20 cellular contexts compared by ENCODE assay signal in the genomic region with DNA sequence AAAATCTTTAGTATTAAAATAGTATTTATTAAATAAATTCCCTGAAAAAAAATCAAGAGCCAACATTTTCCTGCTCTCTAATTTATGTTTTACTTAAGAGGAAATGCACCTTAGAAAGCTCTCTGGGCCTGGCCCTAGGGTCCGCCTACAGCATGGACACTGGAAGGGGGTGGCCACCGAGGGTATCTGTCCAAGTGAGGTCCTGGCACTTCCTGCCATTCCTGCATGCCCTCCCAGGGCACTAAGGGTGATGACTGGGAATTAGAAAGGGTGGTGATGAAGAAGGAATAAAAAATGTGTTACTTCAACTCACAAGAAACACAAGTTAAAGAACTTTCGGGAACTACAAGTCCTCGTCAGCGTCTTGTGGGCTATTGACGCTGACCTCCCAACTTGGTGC.
A peak's percentile ranks its signal among the peaks of the same experiment; 100 is the strongest.
DNase-seq lines count a peak whose midpoint lies in the region; ATAC-seq, FAIRE-seq and TF ChIP-seq lines count a peak whose summit lies in the region.
"Had no signal": no experiment of that assay in that cellular context is flagged by ENCODE, and none has a peak within 500 bp of the region (broad histone marks: within the 10 kb centered on the region; RNA-seq: fewer than 3 reads in every experiment).

No MANE protein-coding gene starts in this region.

- intact Hi-C loops in breast epithelium (cut with DNase I; ENCODE audit: low total_unique reads), result no loop called here
- intact Hi-C loops in MCF 10A (cut with micrococcal nuclease), result no loop called here
- intact Hi-C loops in endothelial cell of umbilical vein (cut with micrococcal nuclease), result no loop called here
- intact Hi-C loops in pancreas (cut with DNase I), result no loop called here

- no peaks in the 10 kb centered on the region for H4K20me1 ChIP-seq in endothelial cell of umbilical vein (replicated peaks; ENCODE audit: control insufficient read depth, extremely low read depth, insufficient read depth, low read length)

- H3K36me3 ChIP-seq in breast epithelium (no peaks in the 10 kb centered on the region), endothelial cell of umbilical vein (ENCODE audit: control insufficient read depth in 2 of 2, extremely low read depth in 1 of 2, insufficient read depth in 2 of 2, low read length in 2 of 2) (no peaks in the 10 kb centered on the region), pancreas (no peaks in the 10 kb centered on the region), tibial nerve (no peaks in the 10 kb centered on the region)

- no peak for TF ChIP-seq EP300 in tibial nerve (IDR thresholded peaks at IDR 0.05)

- POLR2A ChIA-PET in MCF 10A (lab: Yijun Ruan, JAX) (no interaction called here), endothelial cell of umbilical vein (lab: Charles Lee) (no interaction called here)

- H3K27ac ChIP-seq in breast epithelium (peak overlapping the region; percentile 85 to 91), endothelial cell of umbilical vein (ENCODE audit: insufficient read depth, low read depth, low read length) (peak overlapping the region; percentile 10), pancreas (peak overlapping the region in 3 of 4 donors; percentile 18 to 74 (median 61)), tibial nerve (peak overlapping the region in 3 of 4 donors; percentile 15 to 26 (median 20))
- H3K27ac ChIP-seq: 22Rv1 had no signal

- H3K4me3 ChIP-seq in breast epithelium (no peak overlapping the region), endothelial cell of umbilical vein (replicated peaks in 1 of 3; ENCODE audit: insufficient read depth in 1 of 3, low read depth in 1 of 3, low read length in 3 of 3) (no peak overlapping the region), pancreas (no peak overlapping the region), tibial nerve (no peak overlapping the region)

- FAIRE-seq in endothelial cell of umbilical vein (lab: Jason Lieb, UNC) (no peak), pancreas (lab: Jason Lieb, UNC) (no peak), D721Med (lab: Jason Lieb, UNC) (no peak), HTR-8/SVneo (lab: Jason Lieb, UNC) (no peak)
- FAIRE-seq: TTC549 had no signal

- peak overlapping the region; percentile 2 for H3K4me2 ChIP-seq in endothelial cell of umbilical vein (ENCODE audit: insufficient read depth, low read length)

- H3K4me1 Mint-ChIP-seq in MCF 10A (ENCODE audit: insufficient read depth, unreplicated experiment), result no peaks in the 10 kb centered on the region
- H3K4me1 Mint-ChIP-seq: activated CD4-positive, alpha-beta T cell treated with anti-CD3 and anti-CD28 coated beads for 36 hours; activated naive CD4-positive, alpha-beta T cell treated with anti-CD3 and anti-CD28 coated beads, Interleukin-2, amount 10 ng/mL, durations not matched to agents 7 days and 5 days; B cell had no signal

- peaks cover 6% of the 10 kb centered on the region for H3K36me3 Mint-ChIP-seq in MCF 10A (ENCODE audit: insufficient read depth, unreplicated experiment)
- H3K36me3 Mint-ChIP-seq: activated naive CD4-positive, alpha-beta T cell treated with anti-CD3 and anti-CD28 coated beads, Interleukin-2, amount 10 ng/mL, durations not matched to agents 7 days and 5 days had no signal

- ATAC-seq in pancreas, result peak in 1 of 4 donors; percentile 31
- no peak for ATAC-seq in HG03039 (IDR thresholded peaks at IDR 0.05; ENCODE audit: unreplicated experiment)
- ATAC-seq: activated CD4-positive, alpha-beta T cell treated with anti-CD3 and anti-CD28 coated beads for 36 hours; effector memory CD8-positive, alpha-beta T cell; HCT116 had no signal

- no peak overlapping the region for H3K9ac ChIP-seq in endothelial cell of umbilical vein (replicated peaks; ENCODE audit: extremely low read depth, insufficient read depth, low read length)

- TF ChIP-seq POLR2A in breast epithelium (IDR thresholded peaks at IDR 0.05) (no peak), endothelial cell of umbilical vein (IDR thresholded peaks at IDR 0.05; ENCODE audit: low read depth, low read length) (no peak), tibial nerve (IDR thresholded peaks at IDR 0.05) (no peak)

- no peaks in the 10 kb centered on the region for H3K9me3 Mint-ChIP-seq in MCF 10A (ENCODE audit: unreplicated experiment)
- H3K9me3 Mint-ChIP-seq: activated naive CD4-positive, alpha-beta T cell treated with anti-CD3 and anti-CD28 coated beads, Interleukin-2, amount 10 ng/mL, durations not matched to agents 7 days and 5 days; effector memory CD8-positive, alpha-beta T cell had no signal

- DNase-seq in breast epithelium (ENCODE audit: low spot score in 2 of 2) (no peak), MCF 10A (ENCODE audit: unreplicated experiment) (no peak), endothelial cell of umbilical vein (ENCODE audit: low read depth, low spot score) (no peak), pancreas (no peak), tibial nerve (ENCODE audit: low spot score in 2 of 2) (no peak), D721Med (ENCODE audit: insufficient read length, low spot score) (no peak), HTR-8/SVneo (ENCODE audit: insufficient read length, low spot score) (no peak)
- DNase-seq: activated CD4-positive, alpha-beta T cell treated with anti-CD3 and anti-CD28 coated beads for 36 hours; activated naive CD4-positive, alpha-beta T cell treated with anti-CD3 and anti-CD28 coated beads, Interleukin-2, amount 10 ng/mL, durations not matched to agents 7 days and 5 days; activated T-cell treated with anti-CD3 and anti-CD28 coated beads, Interleukin-2, amount 50 U/mL, for 48 hours; anterior cingulate cortex; cerebellar nuclear complex; effector memory CD8-positive, alpha-beta T cell; NCI-H146; NCI-H748 treated with DMSO at 0.1 percent for 48 hours had no signal

- H3K4me3 Mint-ChIP-seq in MCF 10A (ENCODE audit: unreplicated experiment), result no peak overlapping the region
- H3K4me3 Mint-ChIP-seq: activated CD4-positive, alpha-beta T cell treated with anti-CD3 and anti-CD28 coated beads for 36 hours; activated naive CD4-positive, alpha-beta T cell treated with anti-CD3 and anti-CD28 coated beads, Interleukin-2, amount 10 ng/mL, durations not matched to agents 7 days and 5 days; B cell; effector memory CD8-positive, alpha-beta T cell had no signal

- WGBS in pancreas, 2 donors, result 82 to 86% methylated on average over 6 of the region's 6 CpGs
- 77 to 81% methylated on average over 6 of the region's 6 CpGs for WGBS in tibial nerve, 2 donors

- no peak overlapping the region for H2AFZ ChIP-seq in endothelial cell of umbilical vein (ENCODE audit: low read depth, low read length)

- dilution Hi-C loops in endothelial cell of umbilical vein (cut with MboI; ENCODE audit: extremely low pct_ligation_motif_present, low sequenced_read_pairs), result no loop called here

- H3K27me3 Mint-ChIP-seq in MCF 10A (ENCODE audit: insufficient read depth, unreplicated experiment), result no peaks in the 10 kb centered on the region
- H3K27me3 Mint-ChIP-seq: activated CD4-positive, alpha-beta T cell treated with anti-CD3 and anti-CD28 coated beads for 36 hours; activated naive CD4-positive, alpha-beta T cell treated with anti-CD3 and anti-CD28 coated beads, Interleukin-2, amount 10 ng/mL, durations not matched to agents 7 days and 5 days; B cell; effector memory CD8-positive, alpha-beta T cell had no signal

- CTCF ChIA-PET in MCF 10A (lab: Yijun Ruan, JAX) (interaction anchor here (0.6 to 1.6 kb wide), 4 partner anchors 9 to 91 kb away, joined by 3 to 5 read pairs (median 4); no protein-coding TSS in a partner anchor), endothelial cell of umbilical vein (lab: Charles Lee) (interaction anchor here (1.4 to 1.5 kb wide), 2 partner anchors 9 to 92 kb away, joined by 3 to 5 read pairs; no protein-coding TSS in a partner anchor)

- H3K27me3 ChIP-seq in breast epithelium (no peaks in the 10 kb centered on the region), endothelial cell of umbilical vein (ENCODE audit: control insufficient read depth in 2 of 2, insufficient read depth in 2 of 2, low read length in 2 of 2) (no peaks in the 10 kb centered on the region), pancreas (no peaks in the 10 kb centered on the region), tibial nerve (no peaks in the 10 kb centered on the region)

- peaks cover 3% of the 10 kb centered on the region for H3K79me2 ChIP-seq in endothelial cell of umbilical vein (ENCODE audit: control insufficient read depth, insufficient read depth, low read length)

- no peaks in the 10 kb centered on the region for H3K9me1 ChIP-seq in endothelial cell of umbilical vein (replicated peaks; ENCODE audit: control insufficient read depth, extremely low read depth, insufficient read depth, low read length)

- H3K4me1 ChIP-seq in breast epithelium (no peaks in the 10 kb centered on the region), endothelial cell of umbilical vein (ENCODE audit: control insufficient read depth, extremely low read depth, insufficient read depth, low read length) (peaks cover 44% of the 10 kb centered on the region), pancreas (peaks cover 19 to 36% (median 22%) of the 10 kb centered on the region in 3 donors), tibial nerve (peaks cover 0 to 3% (median 0%) of the 10 kb centered on the region in 4 donors)

- BruUV-seq in MCF 10A (replicated peaks; lab: Mats Ljungman, UMichigan), result no TSS peak
- BruUV-seq in endothelial cell of umbilical vein (replicated peaks; lab: Mats Ljungman, UMichigan), result no TSS peak

- H3K27ac Mint-ChIP-seq in MCF 10A (ENCODE audit: low read depth, unreplicated experiment), result no peak overlapping the region
- H3K27ac Mint-ChIP-seq: activated CD4-positive, alpha-beta T cell treated with anti-CD3 and anti-CD28 coated beads for 36 hours; activated naive CD4-positive, alpha-beta T cell treated with anti-CD3 and anti-CD28 coated beads, Interleukin-2, amount 10 ng/mL, durations not matched to agents 7 days and 5 days; B cell; effector memory CD8-positive, alpha-beta T cell had no signal

- H3K9me3 ChIP-seq in breast epithelium (no peaks in the 10 kb centered on the region), endothelial cell of umbilical vein (replicated peaks; ENCODE audit: control insufficient read depth, insufficient read depth, low read length) (no peaks in the 10 kb centered on the region), pancreas (no peaks in the 10 kb centered on the region), tibial nerve (no peaks in the 10 kb centered on the region)

- TF ChIP-seq CTCF in breast epithelium (IDR thresholded peaks at IDR 0.05) (no peak), MCF 10A (IDR thresholded peaks at IDR 0.05; ENCODE audit: unreplicated experiment) (no peak), endothelial cell of umbilical vein (IDR thresholded peaks at IDR 0.05; ENCODE audit: extremely low read depth in 1 of 2, insufficient read depth in 1 of 2, low read depth in 1 of 2, low read length in 2 of 2) (no peak), pancreas (IDR thresholded peaks at IDR 0.05) (no peak), tibial nerve (IDR thresholded peaks at IDR 0.05) (no peak), D721Med (IDR thresholded peaks at IDR 0.05; ENCODE audit: insufficient read depth, missing control alignments) (no peak)

TF ChIP-seq in endothelial cell of umbilical vein, 7 proteins besides CTCF, POLR2A, EP300 and RAD21 (continues in another document):
- TF ChIP-seq EZH2 (IDR thresholded peaks at IDR 0.05; ENCODE audit: borderline replicate concordance, low read depth, low read length, severe bottlenecking), result no peak
- no peak for TF ChIP-seq GATA2 (IDR thresholded peaks at IDR 0.05; ENCODE audit: insufficient read depth, insufficient read length, low read depth, low read length)
- TF ChIP-seq FOS (IDR thresholded peaks at IDR 0.05; ENCODE audit: borderline replicate concordance, insufficient read depth, low read length), result no peak
- no peak for TF ChIP-seq MYC (IDR thresholded peaks at IDR 0.05; ENCODE audit: low read depth, low read length)

Comparison
In these comparisons a context has a peak if more than half of its experiments do, and no peak if none do; other contexts are left out.
1. H3K27ac ChIP-seq: peak in every context shown above with its lines; median percentile 88 in breast epithelium; 61 in pancreas; 20 in tibial nerve; 10 in endothelial cell of umbilical vein.